Comparison of ENCODE assay signal across 23 cellular contexts in genomic region chr4:91279899-91280298, GRCh38.
DNase-seq lines count a peak whose midpoint lies in the region; ATAC-seq and TF ChIP-seq lines count a peak whose summit lies in the region.
"Had no signal": no experiment of that assay in that cellular context is flagged by ENCODE, and none has a peak within 500 bp of the region (broad histone marks: within the 10 kb centered on the region; RNA-seq: fewer than 3 reads in every experiment).

No MANE protein-coding gene starts in this region.

- no peak overlapping the region for H3K27ac Mint-ChIP-seq in neural progenitor cell
- H3K27ac Mint-ChIP-seq: B cell; CD14-positive monocyte; CD8-positive, alpha-beta memory T cell; HFFc6 had no signal

- H3K27me3 Mint-ChIP-seq in neural progenitor cell (ENCODE audit: insufficient read depth, low read depth): peaks cover 2% of the 10 kb centered on the region
- H3K27me3 Mint-ChIP-seq: B cell; CD8-positive, alpha-beta memory T cell had no signal

- TF ChIP-seq CTCF in LNCaP clone FGC (IDR thresholded peaks at IDR 0.05; ENCODE audit: control insufficient read depth, extremely low read depth, insufficient read depth): no peak
- no peak for TF ChIP-seq CTCF in left ventricle myocardium inferior (IDR thresholded peaks at IDR 0.05; ENCODE audit: borderline replicate concordance)
- TF ChIP-seq CTCF in upper lobe of right lung (IDR thresholded peaks at IDR 0.05): no peak
- TF ChIP-seq CTCF in neural progenitor cell (IDR thresholded peaks at IDR 0.05): no peak

- H3K27me3 ChIP-seq in left ventricle myocardium inferior (ENCODE audit: low read depth) (no peaks in the 10 kb centered on the region), upper lobe of right lung (no peaks in the 10 kb centered on the region), neural progenitor cell (no peaks in the 10 kb centered on the region)

- H3K4me1 ChIP-seq in left ventricle myocardium inferior: peaks cover 3% of the 10 kb centered on the region
- no peaks in the 10 kb centered on the region for H3K4me1 ChIP-seq in upper lobe of right lung
- no peaks in the 10 kb centered on the region for H3K4me1 ChIP-seq in neural progenitor cell

- H3K27ac ChIP-seq in left ventricle myocardium inferior (replicated peaks) (no peak overlapping the region), upper lobe of right lung (no peak overlapping the region), neural progenitor cell (no peak overlapping the region)
- H3K27ac ChIP-seq: 22Rv1 had no signal

- H3K9me3 Mint-ChIP-seq in neural progenitor cell: no peaks in the 10 kb centered on the region

- no peak overlapping the region for H3K4me3 ChIP-seq in LNCaP clone FGC (ENCODE audit: low read depth, low read length)
- no peak overlapping the region for H3K4me3 ChIP-seq in left ventricle myocardium inferior
- no peak overlapping the region for H3K4me3 ChIP-seq in upper lobe of right lung
- no peak overlapping the region for H3K4me3 ChIP-seq in neural progenitor cell

- H3K9me3 ChIP-seq in left ventricle myocardium inferior (replicated peaks) (peaks cover 5% of the 10 kb centered on the region), upper lobe of right lung (no peaks in the 10 kb centered on the region), neural progenitor cell (ENCODE audit: low read depth) (no peaks in the 10 kb centered on the region)

- no peak overlapping the region for H3K4me2 ChIP-seq in neural progenitor cell

- H3K36me3 ChIP-seq in left ventricle myocardium inferior: no peaks in the 10 kb centered on the region
- H3K36me3 ChIP-seq in upper lobe of right lung: no peaks in the 10 kb centered on the region
- no peaks in the 10 kb centered on the region for H3K36me3 ChIP-seq in neural progenitor cell

- H3F3A ChIP-seq in neural progenitor cell (ENCODE audit: low read depth): no peaks in the 10 kb centered on the region

- no peaks in the 10 kb centered on the region for H3K79me2 ChIP-seq in neural progenitor cell (ENCODE audit: low read depth)

- no peak overlapping the region for H3K4me3 Mint-ChIP-seq in neural progenitor cell
- H3K4me3 Mint-ChIP-seq: B cell; CD14-positive monocyte; CD8-positive, alpha-beta memory T cell; H9; HFFc6 had no signal

- intact Hi-C loops in left ventricle myocardium inferior (cut with micrococcal nuclease) (no loop called here), upper lobe of right lung (cut with DNase I) (no loop called here)

- DNase-seq in NCI-H2029 treated with DMSO at 0.1 percent for 48 hours (lab: John Stamatoyannopoulos, UW): peak; percentile 85
- DNase-seq in NCI-H2029 (lab: John Stamatoyannopoulos, UW): no peak
- DNase-seq in LNCaP clone FGC (ENCODE audit: low read depth): peak; percentile 51
- DNase-seq in left ventricle myocardium inferior: peak; percentile 12
- DNase-seq in upper lobe of right lung: no peak
- no peak for DNase-seq in neural progenitor cell (ENCODE audit: low spot score)
- DNase-seq: CD8-positive, alpha-beta memory T cell; DMS153; DND-41; H9; HFFc6; IMR-90; KG1; NCI-H1048; NCI-H1694; NCI-H2081 treated with DMSO at 0.1 percent for 48 hours; NCI-H446; NCI-H524 treated with DMSO at 0.1 percent for 48 hours; NCI-H774 had no signal

- no peaks in the 10 kb centered on the region for H3K36me3 Mint-ChIP-seq in neural progenitor cell
- H3K36me3 Mint-ChIP-seq: CD14-positive monocyte; CD8-positive, alpha-beta memory T cell had no signal

- peak; percentile 17 for ATAC-seq in upper lobe of right lung
- ATAC-seq in HG03139 (IDR thresholded peaks at IDR 0.05; ENCODE audit: unreplicated experiment): no peak

- H3K9ac ChIP-seq in neural progenitor cell: no peak overlapping the region

- H4K20me1 ChIP-seq in neural progenitor cell (ENCODE audit: low read depth): no peaks in the 10 kb centered on the region

- H3K4me1 Mint-ChIP-seq in neural progenitor cell: no peaks in the 10 kb centered on the region
- H3K4me1 Mint-ChIP-seq: B cell; CD14-positive monocyte; CD8-positive, alpha-beta memory T cell had no signal

- no peak overlapping the region for H2AFZ ChIP-seq in neural progenitor cell (replicated peaks)

Comparison
In these comparisons a context has a peak if more than half of its experiments do, and no peak if none do; other contexts are left out.
1. DNase-seq: peak in NCI-H2029 treated with DMSO at 0.1 percent for 48 hours (single experiment), LNCaP clone FGC (single experiment) and left ventricle myocardium inferior (single experiment); none in NCI-H2029 (single experiment), upper lobe of right lung (single experiment) and neural progenitor cell (single experiment).